Comparison of ENCODE assay signal across 30 cellular contexts in genomic region chr11:8093931-8094575, GRCh38. TPM values are rescaled to one million over a fixed set of nuclear protein-coding genes. Genes with fewer than 3 reads are reported as not detected.
DNase-seq lines count a peak whose midpoint lies in the region; ATAC-seq, FAIRE-seq and TF ChIP-seq lines count a peak whose summit lies in the region.
"Had no signal": no experiment of that assay in that cellular context is flagged by ENCODE, and none has a peak within 500 bp of the region (broad histone marks: within the 10 kb centered on the region; RNA-seq: fewer than 3 reads in every experiment).

No MANE protein-coding gene starts in this region.

- H3K27me3 ChIP-seq in BLaER1, result no peaks in the 10 kb centered on the region
- no peaks in the 10 kb centered on the region for H3K27me3 ChIP-seq in BLaER1 treated with 17β-estradiol and CSF1 and Interleukin-3, amounts not matched to agents 10 nM and 100 nM
- H3K27me3 ChIP-seq: ascending aorta, cardiac muscle cell, right lobe of liver had no signal

- H3K9me3 Mint-ChIP-seq in activated T-helper 2 cell treated with anti-CD3 and anti-CD28 coated beads, Interferon-gamma antibody, Interleukin-2, Interleukin-4, amounts not matched to agents 10 μg/mL and 5 μg/mL and 100 μg/mL, durations not matched to agents 14 hours and 24 hours and 36 hours, result no peaks in the 10 kb centered on the region
- H3K9me3 Mint-ChIP-seq: mesothelial cell of epicardium; naive thymus-derived CD4-positive, alpha-beta T cell; type B pancreatic cell had no signal

- H3K36me3 ChIP-seq in BLaER1 (peaks cover 40% of the 10 kb centered on the region), mucosa of descending colon (ENCODE audit: low read depth) (no peaks in the 10 kb centered on the region)
- peaks cover 0 to 18% (median 0%) of the 10 kb centered on the region in 11 experiments; a peak in 4 of 22 replicates for H3K36me3 ChIP-seq in BLaER1 treated with 17β-estradiol and CSF1 and Interleukin-3, amounts not matched to agents 10 nM and 100 nM
- H3K36me3 ChIP-seq: right lobe of liver had no signal

- no peak for TF ChIP-seq CTCF in coronary artery (IDR thresholded peaks at IDR 0.05)
- TF ChIP-seq CTCF in mucosa of descending colon (IDR thresholded peaks at IDR 0.05), result no peak

- H3K4me2 ChIP-seq in BLaER1, result peak overlapping the region; percentile 39
- H3K4me2 ChIP-seq in BLaER1 treated with 17β-estradiol and CSF1 and Interleukin-3, amounts not matched to agents 10 nM and 100 nM, result peak overlapping the region in 8 of 11 experiments; percentile 11 to 68 (median 50); a peak in 13 of 22 replicates

- intact Hi-C loops in mucosa of descending colon (cut with DNase I, micrococcal nuclease), result loop anchor here in 1 of 2 donors (5.0 kb wide), 2 partner anchors 57 to 77 kb away; no protein-coding TSS in a partner anchor
- intact Hi-C loops in activated T-helper 2 cell treated with anti-CD3 and anti-CD28 coated beads, Interferon-gamma antibody, Interleukin-2, Interleukin-4, amounts not matched to agents 10 μg/mL and 5 μg/mL and 100 μg/mL, durations not matched to agents 14 hours and 24 hours and 36 hours (cut with micrococcal nuclease), result no loop called here

- ATAC-seq in mucosa of descending colon, result peak; percentile 47
- ATAC-seq: activated CD4-positive, CD25-positive, alpha-beta regulatory T cell treated with anti-CD3 and anti-CD28 coated beads, Interleukin-2, amount 50 U/mL, for 24 hours; naive thymus-derived CD4-positive, alpha-beta T cell; Panc1; right lobe of liver had no signal

- no peak for FAIRE-seq in GM19239 (lab: Jason Lieb, UNC)
- FAIRE-seq: G401.6, keratinocyte had no signal

- no peak overlapping the region for H3K27ac Mint-ChIP-seq in activated T-helper 2 cell treated with anti-CD3 and anti-CD28 coated beads, Interferon-gamma antibody, Interleukin-2, Interleukin-4, amounts not matched to agents 10 μg/mL and 5 μg/mL and 100 μg/mL, durations not matched to agents 14 hours and 24 hours and 36 hours
- H3K27ac Mint-ChIP-seq: activated naive CD8-positive, alpha-beta T cell; mesothelial cell of epicardium; type B pancreatic cell had no signal

- no peaks in the 10 kb centered on the region for H4K20me1 ChIP-seq in BLaER1
- peaks cover 0 to 11% (median 0%) of the 10 kb centered on the region in 11 experiments; a peak in 2 of 22 replicates for H4K20me1 ChIP-seq in BLaER1 treated with 17β-estradiol and CSF1 and Interleukin-3, amounts not matched to agents 10 nM and 100 nM

- no peaks in the 10 kb centered on the region for H3K27me3 Mint-ChIP-seq in activated T-helper 2 cell treated with anti-CD3 and anti-CD28 coated beads, Interferon-gamma antibody, Interleukin-2, Interleukin-4, amounts not matched to agents 10 μg/mL and 5 μg/mL and 100 μg/mL, durations not matched to agents 14 hours and 24 hours and 36 hours (ENCODE audit: low read depth)
- H3K27me3 Mint-ChIP-seq: activated naive CD8-positive, alpha-beta T cell; naive thymus-derived CD4-positive, alpha-beta T cell; type B pancreatic cell had no signal

- H3K36me3 Mint-ChIP-seq in activated T-helper 2 cell treated with anti-CD3 and anti-CD28 coated beads, Interferon-gamma antibody, Interleukin-2, Interleukin-4, amounts not matched to agents 10 μg/mL and 5 μg/mL and 100 μg/mL, durations not matched to agents 14 hours and 24 hours and 36 hours (ENCODE audit: low read depth), result no peaks in the 10 kb centered on the region
- H3K36me3 Mint-ChIP-seq: activated naive CD8-positive, alpha-beta T cell; naive thymus-derived CD4-positive, alpha-beta T cell had no signal

- peaks cover 51% of the 10 kb centered on the region for H3K4me1 ChIP-seq in BLaER1
- H3K4me1 ChIP-seq in BLaER1 treated with 17β-estradiol and CSF1 and Interleukin-3, amounts not matched to agents 10 nM and 100 nM, result peaks cover 0 to 57% (median 46%) of the 10 kb centered on the region in 10 experiments; a peak in 15 of 20 replicates
- no peaks in the 10 kb centered on the region for H3K4me1 ChIP-seq in mucosa of descending colon (ENCODE audit: low read depth)
- H3K4me1 ChIP-seq: ascending aorta, right lobe of liver had no signal

- H3K9me3 ChIP-seq in BLaER1, result no peaks in the 10 kb centered on the region
- H3K9me3 ChIP-seq in BLaER1 treated with 17β-estradiol and CSF1 and Interleukin-3, amounts not matched to agents 10 nM and 100 nM (replicated peaks in 1 of 11), result no peaks in the 10 kb centered on the region
- no peaks in the 10 kb centered on the region for H3K9me3 ChIP-seq in mucosa of descending colon
- H3K9me3 ChIP-seq: ascending aorta, right lobe of liver had no signal

- no peak overlapping the region for H3K9ac ChIP-seq in BLaER1
- peak overlapping the region in 1 of 11 experiments; percentile 20; a peak in 2 of 22 replicates for H3K9ac ChIP-seq in BLaER1 treated with 17β-estradiol and CSF1 and Interleukin-3, amounts not matched to agents 10 nM and 100 nM

- H3K27ac ChIP-seq in BLaER1, result peak overlapping the region; percentile 15
- peak overlapping the region in 3 of 11 experiments; percentile 28 to 42 (median 32); a peak in 4 of 22 replicates for H3K27ac ChIP-seq in BLaER1 treated with 17β-estradiol and CSF1 and Interleukin-3, amounts not matched to agents 10 nM and 100 nM
- no peak overlapping the region for H3K27ac ChIP-seq in coronary artery
- H3K27ac ChIP-seq: ascending aorta, C4-2B, cardiac muscle cell, right lobe of liver had no signal

- H3K4me3 Mint-ChIP-seq in activated T-helper 2 cell treated with anti-CD3 and anti-CD28 coated beads, Interferon-gamma antibody, Interleukin-2, Interleukin-4, amounts not matched to agents 10 μg/mL and 5 μg/mL and 100 μg/mL, durations not matched to agents 14 hours and 24 hours and 36 hours (ENCODE audit: low read depth), result no peak overlapping the region
- H3K4me3 Mint-ChIP-seq: activated naive CD8-positive, alpha-beta T cell; mesothelial cell of epicardium; naive thymus-derived CD4-positive, alpha-beta T cell; type B pancreatic cell had no signal

- peak; percentile 62 for DNase-seq in coronary artery (ENCODE audit: low spot score)
- peak in 1 of 3 donors; percentile 59 for DNase-seq in mucosa of descending colon
- DNase-seq in cerebellar nuclear complex (lab: John Stamatoyannopoulos, UW), result no peak
- DNase-seq in activated T-helper 2 cell treated with anti-CD3 and anti-CD28 coated beads, Interferon-gamma antibody, Interleukin-2, Interleukin-4, amounts not matched to agents 10 μg/mL and 5 μg/mL and 100 μg/mL, durations not matched to agents 14 hours and 24 hours and 36 hours (ENCODE audit: low spot score), result no peak
- DNase-seq in GM19239 (ENCODE audit: insufficient read length, low spot score), result no peak
- DNase-seq: activated CD4-positive, alpha-beta T cell treated with anti-CD3 and anti-CD28 coated beads, Interleukin-2, amount 50 U/mL, for 48 hours; activated T-cell treated with anti-CD3 and anti-CD28 coated beads for 4 hours; COR-L47; DMS79; NCI-H1092; NCI-H187; NCI-H524 treated with DMSO at 0.1 percent for 48 hours; SHP77 treated with DMSO at 0.1 percent for 48 hours; stimulated activated CD4-positive, alpha-beta T cell treated with anti-CD3 and anti-CD28 coated beads, Interleukin-4, amount 100 ng/mL, for 1 hour; substantia nigra; T-helper 2 cell had no signal

- no peaks in the 10 kb centered on the region for H3K4me1 Mint-ChIP-seq in activated T-helper 2 cell treated with anti-CD3 and anti-CD28 coated beads, Interferon-gamma antibody, Interleukin-2, Interleukin-4, amounts not matched to agents 10 μg/mL and 5 μg/mL and 100 μg/mL, durations not matched to agents 14 hours and 24 hours and 36 hours (ENCODE audit: low read depth)

- H3K4me3 ChIP-seq in BLaER1 (no peak overlapping the region), coronary artery (no peak overlapping the region), mucosa of descending colon (no peak overlapping the region)
- no peak overlapping the region for H3K4me3 ChIP-seq in BLaER1 treated with 17β-estradiol and CSF1 and Interleukin-3, amounts not matched to agents 10 nM and 100 nM
- H3K4me3 ChIP-seq: ascending aorta, cardiac muscle cell, right lobe of liver had no signal

RNA-seq across cellular contexts. Expression of gene TUB, which starts 13.0 kb away (rescaled TPM):
- total RNA-seq in mucosa of descending colon, result 10 to 100 TPM in 1 of 3 donors, 1 to 10 TPM in 1, under 1 TPM in 1; 0.58 to 10.4 (median 1.8) TPM
- 0.50 and 0.55 TPM in 2 replicates for total RNA-seq in activated T-helper 2 cell treated with anti-CD3 and anti-CD28 coated beads, Interferon-gamma antibody, Interleukin-2, Interleukin-4, amounts not matched to agents 10 μg/mL and 5 μg/mL and 100 μg/mL, durations not matched to agents 14 hours and 24 hours and 36 hours
